Comparison of ENCODE assay signal across 27 cellular contexts in genomic region chr12:100767950-100768349, GRCh38. TPM values are rescaled to one million over a fixed set of nuclear protein-coding genes. Genes with fewer than 3 reads are reported as not detected.
DNase-seq lines count a peak whose midpoint lies in the region; ATAC-seq, FAIRE-seq and TF ChIP-seq lines count a peak whose summit lies in the region.
"Had no signal": no experiment of that assay in that cellular context is flagged by ENCODE, and none has a peak within 500 bp of the region (broad histone marks: within the 10 kb centered on the region; RNA-seq: fewer than 3 reads in every experiment).

No MANE protein-coding gene starts in this region.

- no peaks in the 10 kb centered on the region for H3K4me1 Mint-ChIP-seq in CD4-positive, alpha-beta T cell (ENCODE audit: low read depth)
- H3K4me1 Mint-ChIP-seq: CD14-positive monocyte; CD4-positive, alpha-beta memory T cell had no signal

- H3K27me3 ChIP-seq in right lobe of liver, result no peaks in the 10 kb centered on the region
- no peaks in the 10 kb centered on the region; a peak in 1 of 5 replicates for H3K27me3 ChIP-seq in HepG2 (ENCODE audit: control insufficient read depth in 1 of 2, insufficient read depth in 2 of 2, low read length in 2 of 2)
- H3K27me3 ChIP-seq in foreskin keratinocyte, result no peaks in the 10 kb centered on the region
- H3K27me3 ChIP-seq in sigmoid colon, result no peaks in the 10 kb centered on the region
- no peaks in the 10 kb centered on the region for H3K27me3 ChIP-seq in CD4-positive, alpha-beta T cell (ENCODE audit: control insufficient read depth, insufficient read depth, low read length)
- H3K27me3 ChIP-seq: BE2C; BLaER1 treated with 17β-estradiol and CSF1 and Interleukin-3, amounts not matched to agents 10 nM and 100 nM had no signal

- no peaks in the 10 kb centered on the region for H3K36me3 ChIP-seq in right lobe of liver
- H3K36me3 ChIP-seq in HepG2 (replicated peaks in 1 of 2; ENCODE audit: control insufficient read depth in 1 of 2, insufficient read depth in 2 of 2, low read length in 2 of 2), result no peaks in the 10 kb centered on the region
- H3K36me3 ChIP-seq in sigmoid colon, result no peaks in the 10 kb centered on the region
- H3K36me3 ChIP-seq: BE2C; BLaER1 treated with 17β-estradiol and CSF1 and Interleukin-3, amounts not matched to agents 10 nM and 100 nM; HAP-1 had no signal

- POLR2A ChIA-PET in HepG2 (lab: Yijun Ruan, JAX), result no interaction called here
- POLR2A ChIA-PET in CD4-positive, alpha-beta T cell (lab: Charles Lee), result no interaction called here

- no peak overlapping the region for H3K27ac Mint-ChIP-seq in CD4-positive, alpha-beta T cell
- H3K27ac Mint-ChIP-seq: CD14-positive monocyte, HFFc6 had no signal

- no peak overlapping the region for H3K9ac ChIP-seq in HepG2 (ENCODE audit: insufficient read depth, low read depth, low read length)
- H3K9ac ChIP-seq: BLaER1 treated with 17β-estradiol and CSF1 and Interleukin-3, amounts not matched to agents 10 nM and 100 nM had no signal

- H3K27me3 Mint-ChIP-seq in CD4-positive, alpha-beta T cell, result no peaks in the 10 kb centered on the region

- in situ Hi-C loops in HepG2 (cut with HindIII; ENCODE audit: extremely low pct_ligation_motif_present, low pct_unique_long_range_greater_than_20kb), result no loop called here

- no peak for TF ChIP-seq RAD21 in HepG2 (CRISPR knock-in tag; IDR thresholded peaks at IDR 0.05)

- no peaks in the 10 kb centered on the region for H3K79me2 ChIP-seq in HepG2 (ENCODE audit: insufficient read depth, low read length)

- DNase-seq in right lobe of liver (peak in 2 of 3 donors; percentile 16 to 50), HepG2 (ENCODE audit: low spot score) (no peak), RPMI8226 (peak; percentile 3), foreskin keratinocyte (no peak), sigmoid colon (peak; percentile 61), dedifferentiated amniotic fluid mesenchymal stem cell (ENCODE audit: extremely low spot score) (no peak)
- no peak for DNase-seq in CD4-positive, alpha-beta T cell
- DNase-seq: 8988T; ACHN; AML-193; BE2C; Calu3; CD4-positive, alpha-beta memory T cell; COR-L47; DMS79 treated with DMSO at 0.1 percent for 48 hours; GF-D8; GOT3; HFFc6 had no signal

- WGBS in right lobe of liver (ENCODE audit: insufficient coverage, low coverage, low lambda C conversion rate, missing lambda C conversion rate), result no CpG with 5 or more reads among the region's 2 CpGs
- WGBS in HepG2 (ENCODE audit: low lambda C conversion rate), result 0% methylated on average over 1 of the region's 2 CpGs
- WGBS in sigmoid colon, 2 donors, result 79 to 86% methylated on average over 2 of the region's 2 CpGs

- peaks cover 0 to 4% (median 0%) of the 10 kb centered on the region in 4 donors for H3K9me3 ChIP-seq in right lobe of liver
- H3K9me3 ChIP-seq in HepG2 (ENCODE audit: low read length), result no peaks in the 10 kb centered on the region
- no peaks in the 10 kb centered on the region for H3K9me3 ChIP-seq in sigmoid colon
- H3K9me3 ChIP-seq in CD4-positive, alpha-beta T cell (ENCODE audit: control insufficient read depth, low read length), result no peaks in the 10 kb centered on the region
- H3K9me3 ChIP-seq: A549, BE2C, HAP-1 had no signal

- no peaks in the 10 kb centered on the region for H4K20me1 ChIP-seq in HepG2 (ENCODE audit: insufficient read depth, low read length)
- H4K20me1 ChIP-seq: BLaER1 treated with 17β-estradiol and CSF1 and Interleukin-3, amounts not matched to agents 10 nM and 100 nM had no signal

- TF ChIP-seq EP300 in HepG2 (IDR thresholded peaks at IDR 0.05; ENCODE audit: low read depth in 2 of 2, low read length in 2 of 2), result no peak
- TF ChIP-seq EP300 in HepG2 (CRISPR knock-in tag; IDR thresholded peaks at IDR 0.05; ENCODE audit: borderline replicate concordance), result no peak
- TF ChIP-seq EP300 in sigmoid colon (IDR thresholded peaks at IDR 0.05), result no peak

- no peak overlapping the region for H3K4me3 ChIP-seq in right lobe of liver
- no peak overlapping the region for H3K4me3 ChIP-seq in HepG2 (replicated peaks in 1 of 3; ENCODE audit: insufficient read depth in 1 of 3, low read depth in 2 of 3, low read length in 3 of 3)
- no peak overlapping the region for H3K4me3 ChIP-seq in sigmoid colon
- H3K4me3 ChIP-seq: A549; BLaER1 treated with 17β-estradiol and CSF1 and Interleukin-3, amounts not matched to agents 10 nM and 100 nM; HAP-1 had no signal

- H3K36me3 Mint-ChIP-seq in CD4-positive, alpha-beta T cell (ENCODE audit: low read depth), result no peaks in the 10 kb centered on the region
- H3K36me3 Mint-ChIP-seq: CD14-positive monocyte; CD4-positive, alpha-beta memory T cell had no signal

- no TSS peak for BruUV-seq in HepG2 (replicated peaks; lab: Mats Ljungman, UMichigan)

- ATAC-seq in right lobe of liver (no peak), HepG2 (no peak), foreskin keratinocyte (peak; percentile 41), HG03432 (IDR thresholded peaks at IDR 0.05; ENCODE audit: unreplicated experiment) (no peak)
- ATAC-seq in CD4-positive, alpha-beta T cell (ENCODE audit: poor library complexity), result no peak
- ATAC-seq: A549 had no signal

- FAIRE-seq in HepG2 (lab: Jason Lieb, UNC), result no peak
- FAIRE-seq: A549, GM12891, GM18507, H54 had no signal

- no peak overlapping the region for H3K4me3 Mint-ChIP-seq in CD4-positive, alpha-beta T cell
- H3K4me3 Mint-ChIP-seq: CD14-positive monocyte; CD4-positive, alpha-beta memory T cell; HFFc6 had no signal

- no peak overlapping the region for H2AFZ ChIP-seq in HepG2 (ENCODE audit: low read length)

- no peak overlapping the region for H3K4me2 ChIP-seq in HepG2 (ENCODE audit: low read depth, low read length)
- H3K4me2 ChIP-seq: A549; BLaER1 treated with 17β-estradiol and CSF1 and Interleukin-3, amounts not matched to agents 10 nM and 100 nM had no signal

- no peak overlapping the region for H3K27ac ChIP-seq in right lobe of liver
- H3K27ac ChIP-seq in HepG2 (ENCODE audit: extremely low read length, insufficient read depth, low read length), result no peak overlapping the region
- peak overlapping the region; percentile 82 for H3K27ac ChIP-seq in foreskin keratinocyte
- H3K27ac ChIP-seq in sigmoid colon, result no peak overlapping the region
- no peak overlapping the region for H3K27ac ChIP-seq in CD4-positive, alpha-beta T cell (ENCODE audit: low read depth, low read length)
- H3K27ac ChIP-seq: A549; BLaER1 treated with 17β-estradiol and CSF1 and Interleukin-3, amounts not matched to agents 10 nM and 100 nM had no signal

- CTCF ChIA-PET in HepG2 (lab: Yijun Ruan, JAX; ENCODE audit: low intra/inter-chr PET ratio, low total read pairs), result no interaction called here
- CTCF ChIA-PET in CD4-positive, alpha-beta T cell (lab: Charles Lee), result no interaction called here

- intact Hi-C loops in right lobe of liver (cut with DNase I) (no loop called here), HepG2 (cut with micrococcal nuclease; ENCODE audit: unreplicated experiment) (no loop called here), sigmoid colon (cut with DNase I) (no loop called here)
- intact Hi-C loops in CD4-positive, alpha-beta T cell (cut with DNase I, micrococcal nuclease), result no loop called here

- no peak for TF ChIP-seq CTCF in right lobe of liver (IDR thresholded peaks at IDR 0.05)
- no peak for TF ChIP-seq CTCF in HepG2 (CRISPR knock-in tag; IDR thresholded peaks at IDR 0.05)
- no peak for TF ChIP-seq CTCF in foreskin keratinocyte (conservative IDR thresholded peaks at IDR 0.05)
- TF ChIP-seq CTCF in sigmoid colon (IDR thresholded peaks at IDR 0.05), result no peak
- no peak for TF ChIP-seq CTCF in CD4-positive, alpha-beta T cell (IDR thresholded peaks at IDR 0.05)

- no peaks in the 10 kb centered on the region for H3K4me1 ChIP-seq in right lobe of liver
- no peaks in the 10 kb centered on the region for H3K4me1 ChIP-seq in HepG2 (ENCODE audit: insufficient read depth, low read length)
- peaks cover 24% of the 10 kb centered on the region for H3K4me1 ChIP-seq in foreskin keratinocyte
- H3K4me1 ChIP-seq in sigmoid colon, result no peaks in the 10 kb centered on the region
- H3K4me1 ChIP-seq: A549; BE2C; BLaER1 treated with 17β-estradiol and CSF1 and Interleukin-3, amounts not matched to agents 10 nM and 100 nM had no signal

- TF ChIP-seq POLR2A in right lobe of liver (IDR thresholded peaks at IDR 0.05) (no peak), HepG2 (IDR thresholded peaks at IDR 0.05; ENCODE audit: insufficient read depth in 1 of 2, low read depth in 2 of 2, low read length in 2 of 2) (no peak), sigmoid colon (IDR thresholded peaks at IDR 0.05) (no peak)

- peaks cover 3% of the 10 kb centered on the region for H3K9me3 Mint-ChIP-seq in CD4-positive, alpha-beta T cell

TF ChIP-seq in HepG2, 621 proteins besides CTCF, POLR2A, EP300 and RAD21 (continues in another document):
- TF ChIP-seq CREB1 (IDR thresholded peaks at IDR 0.05) (no peak), CREB1 (CRISPR knock-in tag; IDR thresholded peaks at IDR 0.05) (no peak), NFE2 (CRISPR knock-in tag; IDR thresholded peaks at IDR 0.05) (no peak)

RNA-seq across cellular contexts. Expression of gene ANO4, which starts 26.6 kb away (rescaled TPM):
- under 1 TPM in 1 of 6 experiments, not detected in 5; 0.13 TPM for total RNA-seq in right lobe of liver
- total RNA-seq in HepG2 (2016; rRNA removed; fragmentation: Illumina TruSeq; extraction: Trizol), result not detected in 2 replicates
- total RNA-seq in HepG2 (2016; cell fraction: cytosol; rRNA removed; fragmentation: Illumina TruSeq; extraction: Trizol; ENCODE audit: low read depth), result not detected in 2 replicates
- 0.04 TPM in 1 of 2 replicates, not detected in the other for total RNA-seq in HepG2 (2016; cell fraction: insoluble cytoplasmic fraction; rRNA removed; fragmentation: Illumina TruSeq; extraction: Trizol)
- total RNA-seq in HepG2 (2016; cell fraction: membrane; rRNA removed; fragmentation: Illumina TruSeq; extraction: Trizol), result not detected in 2 replicates
- not detected in 2 replicates for total RNA-seq in HepG2 (2016; cell fraction: nucleus; rRNA removed; fragmentation: Illumina TruSeq; extraction: Trizol)
- 0.13 TPM in 1 of 2 replicates, not detected in the other for polyA plus RNA-seq in HepG2 (2011; rRNA removed)
- polyA plus RNA-seq in HepG2 (2011; cell fraction: cytosol; rRNA removed), result 0.03 TPM in 1 of 2 replicates, not detected in the other
- polyA plus RNA-seq in HepG2 (2011; cell fraction: nucleus; rRNA removed), result 0.05 TPM in 1 of 2 replicates, not detected in the other
- polyA plus RNA-seq in HepG2 (2012), result not detected in 2 replicates
- not detected in 2 replicates for polyA plus RNA-seq in HepG2 (2016; cell fraction: cytosol; fragmentation: Illumina TruSeq; extraction: Trizol; ENCODE audit: low read depth)
- polyA plus RNA-seq in HepG2 (2016; cell fraction: insoluble cytoplasmic fraction; fragmentation: Illumina TruSeq; extraction: Trizol; ENCODE audit: low read depth), result not detected in 2 replicates
- not detected in 2 replicates for polyA plus RNA-seq in HepG2 (2016; cell fraction: membrane; fragmentation: Illumina TruSeq; extraction: Trizol; ENCODE audit: low read depth)
- not detected in 2 replicates for polyA plus RNA-seq in HepG2 (2016; cell fraction: nucleus; fragmentation: Illumina TruSeq; extraction: Trizol; ENCODE audit: insufficient read depth, low read depth)
- not detected in 2 replicates for polyA minus RNA-seq in HepG2 (2011; rRNA and poly(A)+ RNA removed; ENCODE audit: low replicate concordance)
- polyA minus RNA-seq in HepG2 (2011; cell fraction: cytosol; rRNA and poly(A)+ RNA removed), result not detected in 2 replicates
- polyA minus RNA-seq in HepG2 (2011; cell fraction: nucleus; rRNA and poly(A)+ RNA removed), result not detected in 2 replicates
- total RNA-seq in foreskin keratinocyte, result 16.6 and 48.9 TPM in 2 replicates
- 9.0 and 22.8 TPM in 2 replicates for polyA plus RNA-seq in foreskin keratinocyte
- 1 to 10 TPM in 2 of 4 donors, under 1 TPM in 2; 0.16 to 3.3 (median 0.92) TPM for total RNA-seq in sigmoid colon
- under 1 TPM in 1 of 3 donors, not detected in 2; 0.09 TPM for polyA plus RNA-seq in sigmoid colon
- not detected for total RNA-seq in CD4-positive, alpha-beta T cell
- total RNA-seq: CD4-positive, alpha-beta memory T cell; G401; HFFc6 had no signal
- polyA plus RNA-seq: CD14-positive monocyte; CD4-positive, alpha-beta memory T cell had no signal

Comparison
In these comparisons a context has a peak if more than half of its experiments do, and no peak if none do; other contexts are left out.
1. DNase-seq: peak in right lobe of liver (2 of 3), RPMI8226 (single experiment) and sigmoid colon (single experiment); none in HepG2 (single experiment), foreskin keratinocyte (0 of 2), dedifferentiated amniotic fluid mesenchymal stem cell (single experiment) and CD4-positive, alpha-beta T cell (0 of 10).